ENCODE assay signal across 8 cellular contexts in the genomic region with DNA sequence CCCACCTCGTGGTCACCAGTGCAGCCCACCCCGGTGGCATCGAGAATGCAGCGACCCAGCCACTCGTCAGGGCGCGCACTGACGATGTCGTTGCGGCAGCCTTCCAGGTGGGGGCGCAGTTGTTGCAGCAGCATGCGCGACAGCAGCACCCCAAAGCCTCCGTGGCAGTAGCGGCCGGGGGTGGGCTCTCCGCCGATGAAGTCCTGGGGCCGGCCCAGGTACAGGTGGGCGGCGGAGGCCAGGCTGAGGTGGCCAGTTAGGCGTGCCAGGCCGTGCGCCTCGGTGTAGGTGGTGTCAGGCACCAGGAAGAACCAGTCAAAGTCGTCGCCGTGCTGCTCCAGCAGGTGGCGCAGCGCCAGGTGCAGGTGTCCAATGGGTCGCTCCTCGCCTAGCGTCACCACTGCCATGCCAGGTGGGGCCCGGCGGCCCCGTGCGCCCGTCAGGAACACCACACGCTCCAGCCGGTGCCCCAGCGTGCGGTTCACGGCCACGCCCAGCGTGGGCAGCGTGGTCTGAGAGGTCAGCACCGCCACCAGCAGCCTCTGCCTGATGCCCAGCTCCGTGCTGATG.
DNase-seq lines count a peak whose midpoint lies in the region; ATAC-seq and TF ChIP-seq lines count a peak whose summit lies in the region.

No MANE protein-coding gene starts in this region.

- H3K4me3 ChIP-seq in astrocyte of the spinal cord (ENCODE audit: low read depth, low read length) (peak overlapping the region; percentile 5), iPS-18a (ENCODE audit: low read length) (peak overlapping the region; percentile 64)

- peaks cover 25% of the 10 kb centered on the region for H3K4me1 ChIP-seq in iPS-18a (ENCODE audit: control insufficient read depth, low read depth, low read length)

- DNase-seq in GM13977 (ENCODE audit: low spot score) (peak; percentile 94), NCI-H1436 treated with DMSO at 0.1 percent for 48 hours (lab: John Stamatoyannopoulos, UW) (peak; percentile 35), T-helper 22 cell (ENCODE audit: low read depth) (peak; percentile 69), astrocyte of the spinal cord (ENCODE audit: low read depth, low spot score) (peak; percentile 70), putamen (ENCODE audit: low spot score) (no peak)
- DNase-seq in stimulated activated CD4-positive, alpha-beta T cell treated with anti-CD3 and anti-CD28 coated beads, Interleukin-12 subunit alpha, Interleukin-12 subunit beta, amount 100 ng/mL, for 4 hours, result peak; percentile 87

- in situ Hi-C loops in GM13977 (cut with MboI; ENCODE audit: low pct_unique_long_range_greater_than_20kb, low sequenced_read_pairs, unreplicated experiment), result no loop called here
- in situ Hi-C loops in astrocyte of the spinal cord (cut with HindIII; ENCODE audit: low sequenced_read_pairs), result no loop called here

- no peak overlapping the region for H3K27ac ChIP-seq in iPS-18a (ENCODE audit: low read length)

- H3K9ac ChIP-seq in iPS-18a (ENCODE audit: low read length), result no peak overlapping the region

- peaks cover 11% of the 10 kb centered on the region for H3K36me3 ChIP-seq in iPS-18a (ENCODE audit: control insufficient read depth, low read depth, low read length)

- no peaks in the 10 kb centered on the region for H3K9me3 ChIP-seq in iPS-18a (ENCODE audit: control insufficient read depth, low read depth, low read length)

- peaks cover 31% of the 10 kb centered on the region for H3K27me3 ChIP-seq in iPS-18a (ENCODE audit: control insufficient read depth, insufficient read depth, low read length)

- ATAC-seq in HG02852 (IDR thresholded peaks at IDR 0.05; ENCODE audit: unreplicated experiment), result peak; percentile 44

- TF ChIP-seq CTCF in GM13977 (IDR thresholded peaks at IDR 0.05; ENCODE audit: extremely low read depth, insufficient read depth, missing control alignments) (peak; percentile 89), astrocyte of the spinal cord (IDR thresholded peaks at IDR 0.05; ENCODE audit: low read depth, low read length) (peak; percentile 87)
